20 cellular contexts compared by ENCODE assay signal in genomic region chr7:157896774-157897555, GRCh38.
"Had no signal": no experiment of that assay in that cellular context is flagged by ENCODE, and none has a peak within 500 bp of the region (broad histone marks: within the 10 kb centered on the region; RNA-seq: fewer than 3 reads in every experiment).

No MANE protein-coding gene starts in this region.

- H3K27me3 Mint-ChIP-seq: central memory CD8-positive, alpha-beta T cell; dendritic cell treated with granulocyte-macrophage colony-stimulating factor and Interleukin-4, amounts not matched to agents 40 ng/mL and 50 ng/mL, for 4 days had no signal

- H3K27ac Mint-ChIP-seq: dendritic cell treated with granulocyte-macrophage colony-stimulating factor and Interleukin-4, amounts not matched to agents 40 ng/mL and 50 ng/mL, for 4 days; effector memory CD8-positive, alpha-beta T cell; mesothelial cell of epicardium; natural killer cell; type B pancreatic cell had no signal

- H3K4me3 Mint-ChIP-seq: central memory CD8-positive, alpha-beta T cell; dendritic cell treated with granulocyte-macrophage colony-stimulating factor and Interleukin-4, amounts not matched to agents 40 ng/mL and 50 ng/mL, for 4 days; effector memory CD8-positive, alpha-beta T cell; mesothelial cell of epicardium; natural killer cell; type B pancreatic cell had no signal

- ATAC-seq: effector memory CD8-positive, alpha-beta T cell; left colon had no signal

- H3K27ac ChIP-seq: esophagus squamous epithelium, hepatocyte, neutrophil, ovary, right atrium auricular region, sigmoid colon, skin epidermis, stomach had no signal

- H3K4me1 Mint-ChIP-seq: mesothelial cell of epicardium had no signal

- H3K9me3 ChIP-seq: esophagus squamous epithelium, neutrophil, ovary, right atrium auricular region, sigmoid colon, stomach had no signal

- H3K4me3 ChIP-seq: esophagus squamous epithelium, hepatocyte, ovary, right atrium auricular region, sigmoid colon, skin epidermis, stomach had no signal

- H3K27me3 ChIP-seq: esophagus squamous epithelium, hepatocyte, neutrophil, ovary, right atrium auricular region, stomach had no signal

- H3K36me3 Mint-ChIP-seq: mesothelial cell of epicardium, natural killer cell, type B pancreatic cell had no signal

- DNase-seq: effector memory CD8-positive, alpha-beta T cell; esophagus squamous epithelium; foreskin fibroblast; left colon; mammary epithelial cell; natural killer cell; stimulated activated CD4-positive, alpha-beta T cell treated with anti-CD3 and anti-CD28 coated beads, Interleukin-2, amount 100 ng/mL, for 24 hours; stimulated activated CD4-positive, alpha-beta T cell treated with anti-CD3 and anti-CD28 coated beads, Interleukin-4, amount 100 ng/mL, for 4 hours; stimulated activated naive CD4-positive, alpha-beta T cell; stomach had no signal

- H3K4me1 ChIP-seq: right atrium auricular region, sigmoid colon, stomach had no signal

- H3K36me3 ChIP-seq: esophagus squamous epithelium, neutrophil, ovary, right atrium auricular region, sigmoid colon, stomach had no signal

- H3K9me3 Mint-ChIP-seq: central memory CD8-positive, alpha-beta T cell; dendritic cell treated with granulocyte-macrophage colony-stimulating factor and Interleukin-4, amounts not matched to agents 40 ng/mL and 50 ng/mL, for 4 days; mesothelial cell of epicardium had no signal
